ENCODE assay signal across 9 cellular contexts in the genomic region with DNA sequence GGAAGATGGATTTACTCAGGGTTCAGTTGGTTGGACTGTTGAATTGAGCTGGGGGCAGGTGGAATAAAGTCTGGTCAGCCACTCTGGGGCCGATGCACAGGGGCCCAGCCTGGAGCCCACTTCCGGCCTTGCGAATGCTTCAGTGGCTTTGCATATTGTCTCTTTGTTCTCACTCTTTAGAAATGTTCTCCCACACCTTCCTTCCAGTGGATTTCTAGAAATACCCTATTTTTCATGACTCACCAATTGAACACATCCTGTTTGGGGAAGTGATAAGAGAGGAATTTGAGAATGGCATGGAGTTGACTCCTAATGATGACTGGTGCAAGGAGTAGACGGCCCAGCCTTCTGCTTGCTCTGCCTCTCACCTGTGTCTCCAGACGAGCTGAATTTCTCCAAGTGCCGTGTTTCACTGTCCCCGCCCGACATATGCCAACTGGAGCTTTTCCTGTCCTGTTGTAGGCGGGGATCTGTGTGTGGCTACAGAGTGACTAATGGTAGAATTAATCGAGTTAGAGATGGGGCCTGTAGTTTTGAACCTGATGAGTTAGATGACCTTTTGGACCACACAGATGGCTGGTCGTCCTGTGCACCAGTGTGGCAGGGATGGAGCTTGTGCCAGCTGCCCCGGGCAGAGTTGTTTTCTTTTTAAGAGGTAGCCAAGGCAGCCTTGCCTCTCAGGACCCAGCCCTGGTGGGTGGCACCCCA. TPM values are rescaled to one million over a fixed set of nuclear protein-coding genes. Genes with fewer than 3 reads are reported as not detected.
DNase-seq lines count a peak whose midpoint lies in the region; ATAC-seq, FAIRE-seq and TF ChIP-seq lines count a peak whose summit lies in the region.
"Had no signal": no experiment of that assay in that cellular context is flagged by ENCODE, and none has a peak within 500 bp of the region (broad histone marks: within the 10 kb centered on the region; RNA-seq: fewer than 3 reads in every experiment).

No MANE protein-coding gene starts in this region.

- peak overlapping the region in 2 of 3 experiments; percentile 8 to 26 for H3K4me3 ChIP-seq in mammary epithelial cell (replicated peaks in 1 of 3; ENCODE audit: insufficient read depth in 1 of 3, low read depth in 2 of 3, low read length in 3 of 3)
- no peak overlapping the region for H3K4me3 ChIP-seq in right lobe of liver

- CTCF ChIA-PET in mammary epithelial cell (lab: Charles Lee; ENCODE audit: low non-redundant PET), result interaction anchor here (0.5 kb wide), 1 partner anchor 64 kb away, joined by 3 read pairs; no protein-coding TSS in a partner anchor

- H3K9me3 ChIP-seq in mammary epithelial cell (replicated peaks; ENCODE audit: insufficient read depth, low read length) (no peaks in the 10 kb centered on the region), right lobe of liver (no peaks in the 10 kb centered on the region)

- WGBS in mammary epithelial cell (ENCODE audit: low coverage, missing lambda C conversion rate), result 2% methylated on average over 10 of the region's 12 CpGs
- 53% methylated on average over 9 of the region's 12 CpGs for WGBS in right lobe of liver (ENCODE audit: insufficient coverage, low coverage, low lambda C conversion rate, missing lambda C conversion rate)

- no peaks in the 10 kb centered on the region for H3K27me3 ChIP-seq in mammary epithelial cell (ENCODE audit: insufficient read depth, low read length)
- H3K27me3 ChIP-seq in right lobe of liver, result no peaks in the 10 kb centered on the region

- peaks cover 92% of the 10 kb centered on the region for H3K79me2 ChIP-seq in mammary epithelial cell (ENCODE audit: insufficient read depth, low read length)

- peak; percentile 32 to 76 (median 56) for ATAC-seq in right lobe of liver
- no peak for ATAC-seq in GM19328 (IDR thresholded peaks at IDR 0.05; ENCODE audit: unreplicated experiment)
- ATAC-seq in HG02678 (IDR thresholded peaks at IDR 0.05; ENCODE audit: unreplicated experiment), result no peak
- ATAC-seq in HG03108 (IDR thresholded peaks at IDR 0.05; ENCODE audit: unreplicated experiment), result no peak

- H3K4me1 ChIP-seq in mammary epithelial cell (ENCODE audit: insufficient read depth, low read length) (peaks cover 94% of the 10 kb centered on the region), right lobe of liver (peaks cover 0 to 7% (median 0%) of the 10 kb centered on the region in 4 donors)

- no peak for TF ChIP-seq CTCF in mammary epithelial cell (conservative IDR thresholded peaks at IDR 0.05 in 1 of 2, IDR thresholded peaks at IDR 0.05 in 1 of 2; ENCODE audit: extremely low read depth in 1 of 2, insufficient read depth in 1 of 2, low read depth in 1 of 2, low read length in 2 of 2)
- no peak for TF ChIP-seq CTCF in right lobe of liver (IDR thresholded peaks at IDR 0.05)

- intact Hi-C loops in mammary epithelial cell (cut with micrococcal nuclease) (loop anchor here (1.0 to 2.0 kb wide), 5 partner anchors 14 to 98 kb away; no protein-coding TSS in a partner anchor), right lobe of liver (cut with DNase I) (no loop called here)

- in situ Hi-C loops in mammary epithelial cell (cut with MboI; ENCODE audit: low sequenced_read_pairs in 2 of 2), result no loop called here

- no peaks in the 10 kb centered on the region for H3K36me3 ChIP-seq in mammary epithelial cell (ENCODE audit: insufficient read depth, low read length)
- no peaks in the 10 kb centered on the region for H3K36me3 ChIP-seq in right lobe of liver

- H2AFZ ChIP-seq in mammary epithelial cell (ENCODE audit: low read depth, low read length), result no peak overlapping the region

- H3K27ac ChIP-seq in mammary epithelial cell (ENCODE audit: insufficient read depth, low read depth, low read length), result peak overlapping the region; percentile 92
- H3K27ac ChIP-seq in right lobe of liver, result peak overlapping the region in 2 of 3 donors; percentile 40 to 73

- dilution Hi-C loops in mammary epithelial cell (cut with HindIII; ENCODE audit: low sequenced_read_pairs), result loop anchor here (5.0 kb wide), 3 partner anchors 58 to 93 kb away; no protein-coding TSS in a partner anchor

- no peak for TF ChIP-seq POLR2A in right lobe of liver (IDR thresholded peaks at IDR 0.05)

- BruUV-seq in mammary epithelial cell (replicated peaks; lab: Mats Ljungman, UMichigan), result TSS peak; percentile 94

- peak overlapping the region; percentile 85 for H3K4me2 ChIP-seq in mammary epithelial cell (ENCODE audit: insufficient read depth, low read depth, low read length)

- peak; percentile 27 to 41 for DNase-seq in NCI-H526 (lab: John Stamatoyannopoulos, UW)
- DNase-seq in NCI-H526 treated with DMSO at 0.1 percent for 48 hours (lab: John Stamatoyannopoulos, UW), result no peak
- peak; percentile 98 for DNase-seq in mammary epithelial cell
- no peak for DNase-seq in right lobe of liver
- DNase-seq in urothelium cell line (ENCODE audit: low spot score), result peak; percentile 80

- no peak for FAIRE-seq in urothelium cell line (lab: Jason Lieb, UNC)
- FAIRE-seq: A204.1 had no signal

- H3K9ac ChIP-seq in mammary epithelial cell (ENCODE audit: insufficient read depth, low read length), result peak overlapping the region; percentile 68

- no peaks in the 10 kb centered on the region for H4K20me1 ChIP-seq in mammary epithelial cell (ENCODE audit: insufficient read depth, low read length)

RNA-seq across cellular contexts. Expression of a gene that starts 28.2 kb away (rescaled TPM):
- 100 to 1,000 TPM in 1 of 2 donors, 10 to 100 TPM in 1; 40.8 to 137 TPM for total RNA-seq in mammary epithelial cell
- polyA plus RNA-seq in mammary epithelial cell, result 56.4 TPM
- 60.0 TPM for polyA minus RNA-seq in mammary epithelial cell
- 1 to 10 TPM; 2.4 to 5.2 (median 3.9) TPM for total RNA-seq in right lobe of liver

Comparison
In these comparisons a context has a peak if more than half of its experiments do, and no peak if none do; other contexts are left out.
1. DNase-seq: peak in NCI-H526 (2 of 2), mammary epithelial cell (single experiment) and urothelium cell line (single experiment); none in NCI-H526 treated with DMSO at 0.1 percent for 48 hours (single experiment) and right lobe of liver (0 of 3).
2. H3K4me3 ChIP-seq: peak in mammary epithelial cell (2 of 3); none in right lobe of liver (0 of 3).
3. ATAC-seq: peak in right lobe of liver (4 of 4); none in GM19328 (single experiment), HG02678 (single experiment) and HG03108 (single experiment).
4. RNA of a gene that starts 28.2 kb away (total RNA-seq): 40.8 to 137 TPM in mammary epithelial cell; 2.4 to 5.2 TPM in right lobe of liver; every median in the first group is over 4 times any median in the second.